Comparison of ENCODE assay signal across 27 cellular contexts in genomic region chr18:42086288-42086687, GRCh38.
A peak's percentile ranks its signal among the peaks of the same experiment; 100 is the strongest.
DNase-seq lines count a peak whose midpoint lies in the region; ATAC-seq, FAIRE-seq and TF ChIP-seq lines count a peak whose summit lies in the region.
"Had no signal": no experiment of that assay in that cellular context is flagged by ENCODE, and none has a peak within 500 bp of the region (broad histone marks: within the 10 kb centered on the region; RNA-seq: fewer than 3 reads in every experiment).

No MANE protein-coding gene starts in this region.

- TF ChIP-seq CTCF in PC-9 (conservative IDR thresholded peaks at IDR 0.05) (no peak), K562 (IDR thresholded peaks at IDR 0.05 in 2 of 3, conservative IDR thresholded peaks at IDR 0.05 in 1 of 3; ENCODE audit: insufficient read depth in 2 of 3, low read depth in 1 of 3, low read length in 3 of 3) (no peak), keratinocyte (optimal IDR thresholded peaks at IDR 0.05 in 1 of 3, IDR thresholded peaks at IDR 0.05 in 1 of 3, conservative IDR thresholded peaks at IDR 0.05 in 1 of 3; ENCODE audit: extremely low read depth in 1 of 3, insufficient read depth in 2 of 3, low read length in 3 of 3) (no peak), right atrium auricular region (IDR thresholded peaks at IDR 0.05) (no peak)

- ATAC-seq in K562: no peak
- no peak for ATAC-seq in GM18907 (IDR thresholded peaks at IDR 0.05; ENCODE audit: unreplicated experiment)
- ATAC-seq: effector memory CD8-positive, alpha-beta T cell; heart left ventricle; left ventricle myocardium superior; stimulated activated naive CD8-positive, alpha-beta T cell treated with anti-CD3 and anti-CD28 coated beads, Interleukin-15, amount 100 ng/mL, for 72 hours; WTC11 had no signal

- H3K9me1 ChIP-seq in K562 (ENCODE audit: control insufficient read depth, insufficient read depth, low read length): no peaks in the 10 kb centered on the region
- H3K9me1 ChIP-seq in keratinocyte (ENCODE audit: control insufficient read depth, extremely low read depth, insufficient read depth, low read length): no peaks in the 10 kb centered on the region

- H4K20me1 ChIP-seq in PC-9 (ENCODE audit: insufficient read depth): no peaks in the 10 kb centered on the region
- no peaks in the 10 kb centered on the region for H4K20me1 ChIP-seq in K562 (replicated peaks; ENCODE audit: control insufficient read depth, insufficient read depth, low read length)
- no peaks in the 10 kb centered on the region for H4K20me1 ChIP-seq in keratinocyte (ENCODE audit: control insufficient read depth, extremely low read depth, insufficient read depth, low read length)

- no peak for TF ChIP-seq EP300 in K562 (IDR thresholded peaks at IDR 0.05; ENCODE audit: low read length)

- 21% methylated on average over 3 of the region's 4 CpGs for WGBS in K562 (ENCODE audit: insufficient coverage, low coverage, missing lambda C conversion rate)

- H2AFZ ChIP-seq in PC-9 (no peak overlapping the region), K562 (ENCODE audit: low read depth, low read length) (no peak overlapping the region), keratinocyte (ENCODE audit: control insufficient read depth, low read length) (no peak overlapping the region)

- TF ChIP-seq RAD21 in K562 (CRISPR knock-in tag; conservative IDR thresholded peaks at IDR 0.05 in 1 of 2, IDR thresholded peaks at IDR 0.05 in 1 of 2): no peak

- H3K9me2 ChIP-seq in PC-9 (ENCODE audit: insufficient read depth): no peaks in the 10 kb centered on the region

- H3K9me3 ChIP-seq in PC-9 (ENCODE audit: insufficient read depth, low read depth) (no peaks in the 10 kb centered on the region), K562 (replicated peaks; ENCODE audit: control insufficient read depth, insufficient read depth, low read depth, low read length) (no peaks in the 10 kb centered on the region), keratinocyte (ENCODE audit: control insufficient read depth, low read depth, low read length) (no peaks in the 10 kb centered on the region), right atrium auricular region (no peaks in the 10 kb centered on the region)
- H3K9me3 ChIP-seq: heart left ventricle, prostate gland, tibial nerve had no signal

- POLR2A ChIA-PET in PC-9 (lab: Charles Lee; ENCODE audit: unreplicated experiment): no interaction called here
- POLR2A ChIA-PET in K562 (lab: Yijun Ruan, JAX): no interaction called here

- FAIRE-seq in GM18507 (lab: Jason Lieb, UNC) (peak; percentile 50), K562 (lab: Jason Lieb, UNC) (no peak), keratinocyte (lab: Jason Lieb, UNC) (peak; percentile 46)
- FAIRE-seq: H54, small intestine had no signal

- H3K27ac ChIP-seq in PC-9: peak overlapping the region; percentile 37; the same call in 1 of the 2 replicates
- H3K27ac ChIP-seq in K562 (ENCODE audit: extremely low read depth, low read depth, low read length): no peak overlapping the region
- H3K27ac ChIP-seq in keratinocyte (ENCODE audit: control insufficient read depth, insufficient read depth, low read length): no peak overlapping the region
- no peak overlapping the region for H3K27ac ChIP-seq in right atrium auricular region
- H3K27ac ChIP-seq: heart left ventricle, prostate gland, tibial nerve had no signal

- no peaks in the 10 kb centered on the region for H3K36me3 ChIP-seq in PC-9 (ENCODE audit: low read depth)
- no peaks in the 10 kb centered on the region for H3K36me3 ChIP-seq in K562 (ENCODE audit: control insufficient read depth, insufficient read depth, low read length)
- no peaks in the 10 kb centered on the region for H3K36me3 ChIP-seq in keratinocyte (ENCODE audit: control insufficient read depth in 2 of 2, extremely low read depth in 1 of 2, insufficient read depth in 2 of 2, low read length in 2 of 2)
- H3K36me3 ChIP-seq in right atrium auricular region: no peaks in the 10 kb centered on the region
- H3K36me3 ChIP-seq: prostate gland had no signal

- H3F3A ChIP-seq in PC-9 (ENCODE audit: insufficient read depth, low read depth): peaks cover 6% of the 10 kb centered on the region; the same call in 1 of the 2 replicates

- intact Hi-C loops in PC-9 (cut with micrococcal nuclease; ENCODE audit: unreplicated experiment): no loop called here
- intact Hi-C loops in K562 (cut with micrococcal nuclease): no loop called here

- TF ChIP-seq POLR2A in K562 (conservative IDR thresholded peaks at IDR 0.05): no peak

- H3K4me2 ChIP-seq in PC-9 (peak overlapping the region; percentile 16; the same call in 1 of the 2 replicates), K562 (ENCODE audit: insufficient read depth, low read length) (no peak overlapping the region), keratinocyte (ENCODE audit: control insufficient read depth, extremely low read depth, insufficient read depth, low read depth, low read length) (no peak overlapping the region)

- H3K27me3 ChIP-seq in PC-9 (ENCODE audit: insufficient read depth, low read depth) (no peaks in the 10 kb centered on the region), K562 (ENCODE audit: control insufficient read depth in 2 of 2, insufficient read depth in 2 of 2, low read length in 2 of 2) (no peaks in the 10 kb centered on the region), keratinocyte (ENCODE audit: control insufficient read depth, extremely low read depth, insufficient read depth, low read length) (no peaks in the 10 kb centered on the region), right atrium auricular region (no peaks in the 10 kb centered on the region)
- H3K27me3 ChIP-seq: heart left ventricle, tibial nerve had no signal

- H3K79me2 ChIP-seq in PC-9 (ENCODE audit: low read depth) (no peaks in the 10 kb centered on the region), K562 (ENCODE audit: control insufficient read depth, insufficient read depth, low read length) (no peaks in the 10 kb centered on the region), keratinocyte (ENCODE audit: control insufficient read depth, insufficient read depth, low read length) (no peaks in the 10 kb centered on the region)

- DNase-seq in GM18507 (ENCODE audit: extremely low spot score, insufficient read length, low read depth): no peak
- peak; percentile 25 to 54 for DNase-seq in PC-9
- DNase-seq in K562 (ENCODE audit: extremely low read depth in 1 of 4, low spot score in 3 of 4): no peak
- DNase-seq in keratinocyte (ENCODE audit: low read depth, low spot score): no peak
- DNase-seq in right atrium auricular region (ENCODE audit: low spot score): no peak
- no peak for DNase-seq in OCI-M2 (lab: John Stamatoyannopoulos, UW; ENCODE audit: unreplicated experiment)
- no peak for DNase-seq in effector CD4-positive, alpha-beta T cell
- DNase-seq: activated CD4-positive, alpha-beta T cell treated with anti-CD3 and anti-CD28 coated beads, Interleukin-2, amount 50 U/mL, for 48 hours; activated gamma-delta T cell treated with Interleukin-2 at 50 U/mL for 16 hours; activated T-cell treated with anti-CD3 and anti-CD28 coated beads for 4 hours; anterior cingulate cortex; CD4-positive, alpha-beta memory T cell; effector memory CD8-positive, alpha-beta T cell; heart left ventricle; left ventricle myocardium superior; NCI-H1436; NCI-H2171 treated with DMSO at 0.1 percent for 48 hours; NCI-H69; SIG-M5; small intestine; stimulated activated CD4-positive, alpha-beta T cell treated with anti-CD3 and anti-CD28 coated beads, Interleukin-2, amount 100 ng/mL, for 48 hours; stimulated activated naive CD8-positive, alpha-beta T cell treated with anti-CD3 and anti-CD28 coated beads, Interleukin-15, amount 100 ng/mL, for 72 hours had no signal

- in situ Hi-C loops in K562 (cut with MboI): no loop called here

- H3K9ac ChIP-seq in K562 (ENCODE audit: insufficient read depth in 1 of 2, low read depth in 2 of 2, low read length in 2 of 2): no peak overlapping the region
- H3K9ac ChIP-seq in keratinocyte (ENCODE audit: control insufficient read depth, extremely low read depth, insufficient read depth, low read length): no peak overlapping the region

- dilution Hi-C loops in keratinocyte (cut with MboI; ENCODE audit: extremely low pct_ligation_motif_present, low sequenced_read_pairs): no loop called here

- no peak overlapping the region for H3K4me3 ChIP-seq in PC-9
- H3K4me3 ChIP-seq in K562: no peak overlapping the region
- no peak overlapping the region for H3K4me3 ChIP-seq in keratinocyte (ENCODE audit: control insufficient read depth in 2 of 3, extremely low read depth in 1 of 3, insufficient read depth in 2 of 3, low read depth in 1 of 3, low read length in 3 of 3)
- no peak overlapping the region for H3K4me3 ChIP-seq in right atrium auricular region
- H3K4me3 ChIP-seq: heart left ventricle, prostate gland, tibial nerve had no signal

- BruUV-seq in PC-9 (replicated peaks; lab: Mats Ljungman, UMichigan): no TSS peak
- BruUV-seq in K562 (replicated peaks; lab: Mats Ljungman, UMichigan): no TSS peak

- H3K4me1 ChIP-seq in PC-9 (replicated peaks; ENCODE audit: insufficient read depth): peaks cover 10% of the 10 kb centered on the region
- no peaks in the 10 kb centered on the region for H3K4me1 ChIP-seq in K562 (replicated peaks in 1 of 2; ENCODE audit: control insufficient read depth in 2 of 2, insufficient read depth in 2 of 2, low read length in 2 of 2)
- H3K4me1 ChIP-seq in keratinocyte (ENCODE audit: control insufficient read depth, extremely low read depth, insufficient read depth, low read length): no peaks in the 10 kb centered on the region
- H3K4me1 ChIP-seq in right atrium auricular region: no peaks in the 10 kb centered on the region
- H3K4me1 ChIP-seq: heart left ventricle, prostate gland, tibial nerve had no signal

- CTCF ChIA-PET in PC-9 (lab: Charles Lee) (no interaction called here), K562 (lab: Yijun Ruan, JAX; ENCODE audit: low intra/inter-chr PET ratio) (no interaction called here)

TF ChIP-seq in K562, 482 proteins besides CTCF, POLR2A, EP300 and RAD21 (continues in another document):
- no peak for TF ChIP-seq SRSF7 (optimal IDR thresholded peaks at IDR 0.05; ENCODE audit: low read depth, low read length)
- no peak for TF ChIP-seq BACH1 (tag; IDR thresholded peaks at IDR 0.05)
- no peak for TF ChIP-seq TARDBP (IDR thresholded peaks at IDR 0.05)
- no peak for TF ChIP-seq ZNF740 (CRISPR knock-in tag; IDR thresholded peaks at IDR 0.05)
- TF ChIP-seq ZNF740 (tag; IDR thresholded peaks at IDR 0.05): 0 out of 4 replicates have a peak, but pooled peaks of 1 of the 2 experiments have one; percentile 43

Comparison
In these comparisons a context has a peak if more than half of its experiments do, and no peak if none do; other contexts are left out.
1. DNase-seq: peak in PC-9 (2 of 2); none in GM18507 (single experiment), K562 (0 of 4), keratinocyte (single experiment), right atrium auricular region (single experiment), OCI-M2 (single experiment) and effector CD4-positive, alpha-beta T cell (single experiment).